In the genomic region with DNA sequence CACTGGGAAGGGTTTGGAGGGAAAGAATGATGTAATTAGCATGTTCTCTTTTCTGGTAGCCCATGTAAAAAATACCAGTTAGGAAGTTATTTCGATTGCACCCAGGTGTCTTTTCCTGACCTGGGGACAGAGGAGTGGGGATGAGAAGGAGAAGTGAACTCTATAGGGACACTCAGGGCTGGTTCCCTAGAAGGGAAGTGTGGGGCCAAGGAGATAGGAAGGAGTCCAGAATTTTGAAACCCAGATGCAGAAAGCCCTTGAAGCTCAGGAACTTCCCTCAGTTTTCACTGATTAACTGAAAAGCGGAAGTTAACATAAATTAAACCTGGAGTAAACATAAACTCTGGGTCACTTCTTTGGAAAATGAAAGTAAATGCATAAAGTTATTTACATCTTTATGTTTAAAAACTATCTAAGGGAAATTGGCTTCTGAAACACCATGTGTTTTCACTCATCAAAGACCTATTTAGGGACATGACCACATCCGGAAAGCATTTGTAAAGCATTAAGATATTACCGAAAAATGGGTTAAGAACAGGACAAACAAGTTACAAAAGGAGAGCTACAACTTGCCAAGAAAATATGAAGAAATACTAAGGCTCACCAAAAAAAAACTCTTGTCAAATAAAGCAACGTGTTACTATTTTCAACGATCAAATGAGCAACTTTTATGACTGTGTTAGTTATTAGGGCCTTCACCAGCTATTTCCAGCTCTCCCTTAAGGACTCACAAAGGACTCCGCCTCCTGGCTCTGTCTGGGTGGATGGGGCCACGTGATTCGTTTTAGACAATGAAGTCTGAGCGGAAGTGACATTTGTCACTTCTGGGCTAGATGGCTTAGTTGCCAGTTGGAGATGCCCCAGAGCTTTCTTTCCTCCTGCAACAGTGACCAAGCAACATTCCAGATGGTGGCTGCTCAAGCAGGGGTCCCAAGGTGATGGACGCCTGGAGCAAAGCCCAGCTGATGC, we compare ENCODE assay signal across 17 cellular contexts.
DNase-seq lines count a peak whose midpoint lies in the region; ATAC-seq and TF ChIP-seq lines count a peak whose summit lies in the region.
"Had no signal": no experiment of that assay in that cellular context is flagged by ENCODE, and none has a peak within 500 bp of the region (broad histone marks: within the 10 kb centered on the region; RNA-seq: fewer than 3 reads in every experiment).

No MANE protein-coding gene starts in this region.

- no peaks in the 10 kb centered on the region for H3K36me3 ChIP-seq in spleen
- H3K36me3 ChIP-seq: BE2C had no signal

- H3K36me3 Mint-ChIP-seq in immature natural killer cell (no peaks in the 10 kb centered on the region), osteocyte (ENCODE audit: unreplicated experiment) (no peaks in the 10 kb centered on the region)
- H3K36me3 Mint-ChIP-seq: activated naive CD4-positive, alpha-beta T cell treated with anti-CD3 and anti-CD28 coated beads, Interleukin-2, amount 50 U/mL, for 72 hours had no signal

- DNase-seq in RPMI7951 (ENCODE audit: low read depth) (peak; percentile 23), immature natural killer cell (no peak), spleen (no peak), omental fat pad (ENCODE audit: low spot score) (no peak), osteocyte (ENCODE audit: extremely low spot score, unreplicated experiment) (no peak)
- DNase-seq: activated CD8-positive, alpha-beta memory T cell treated with anti-CD3 and anti-CD28 coated beads, Interleukin-2, amount 50 U/mL, for 4 hours; BE2C; KG1; NCI-H1930; NCI-H526 treated with DMSO at 0.1 percent for 48 hours; SHP77; stimulated activated CD8-positive, alpha-beta memory T cell treated with anti-CD3 and anti-CD28 coated beads, Interleukin-4, amount 100 ng/mL, for 48 hours had no signal

- H3K4me1 ChIP-seq in spleen = peaks cover 0 to 11% (median 3%) of the 10 kb centered on the region in 6 donors
- H3K4me1 ChIP-seq: BE2C had no signal

- TF ChIP-seq CTCF in spleen (IDR thresholded peaks at IDR 0.05 in 8 of 11, conservative IDR thresholded peaks at IDR 0.05 in 3 of 11) (no peak), omental fat pad (IDR thresholded peaks at IDR 0.05) (no peak), osteocyte (IDR thresholded peaks at IDR 0.05) (no peak)

- H3K27me3 ChIP-seq in spleen (replicated peaks in 1 of 7) = no peaks in the 10 kb centered on the region
- H3K27me3 ChIP-seq: BE2C had no signal

- no peak for ATAC-seq in omental fat pad (ENCODE audit: low FRiP score)
- no peak for ATAC-seq in HG03139 (IDR thresholded peaks at IDR 0.05; ENCODE audit: unreplicated experiment)
- no peak for ATAC-seq in HG02870 (IDR thresholded peaks at IDR 0.05; ENCODE audit: unreplicated experiment)
- ATAC-seq: activated naive CD4-positive, alpha-beta T cell treated with anti-CD3 and anti-CD28 coated beads, Interleukin-2, amount 50 U/mL, for 72 hours had no signal

- H3K4me3 Mint-ChIP-seq in immature natural killer cell = peak overlapping the region; percentile 18 to 54 (median 45)
- no peak overlapping the region for H3K4me3 Mint-ChIP-seq in osteocyte (ENCODE audit: unreplicated experiment)

- H3K4me3 ChIP-seq in GM08714 (ENCODE audit: low read length) (peak overlapping the region; percentile 24; the same call in 1 of the 2 replicates), spleen (no peak overlapping the region)

- no peak for TF ChIP-seq POLR2A in spleen (IDR thresholded peaks at IDR 0.05)

- intact Hi-C loops in spleen (cut with DNase I; ENCODE audit: low total_unique reads) = no loop called here

- peak overlapping the region in 5 of 6 donors; percentile 6 to 58 (median 10) for H3K27ac Mint-ChIP-seq in immature natural killer cell
- no peak overlapping the region for H3K27ac Mint-ChIP-seq in osteocyte (ENCODE audit: unreplicated experiment)

- H3K4me1 Mint-ChIP-seq in immature natural killer cell (peaks cover 11 to 12% of the 10 kb centered on the region in 2 donors), osteocyte (ENCODE audit: unreplicated experiment) (no peaks in the 10 kb centered on the region)

- peak overlapping the region in 7 of 8 donors; percentile 49 to 75 (median 68) for H3K27ac ChIP-seq in spleen
- H3K27ac ChIP-seq: VCaP had no signal

- H3K27me3 Mint-ChIP-seq in immature natural killer cell (ENCODE audit: low read depth in 3 of 3) (peaks cover 0 to 3% (median 0%) of the 10 kb centered on the region in 3 donors), osteocyte (ENCODE audit: unreplicated experiment) (no peaks in the 10 kb centered on the region)

- H3K9me3 Mint-ChIP-seq in immature natural killer cell = no peaks in the 10 kb centered on the region
- peaks cover 27% of the 10 kb centered on the region for H3K9me3 Mint-ChIP-seq in osteocyte (ENCODE audit: unreplicated experiment)

- WGBS in spleen, 5 donors = 17 to 24% (median 21%) methylated on average over 11 of the region's 11 CpGs

- peaks cover 0 to 6% (median 0%) of the 10 kb centered on the region in 8 donors for H3K9me3 ChIP-seq in spleen
- H3K9me3 ChIP-seq: BE2C had no signal
